12 cellular contexts compared by ENCODE assay signal in the genomic region with DNA sequence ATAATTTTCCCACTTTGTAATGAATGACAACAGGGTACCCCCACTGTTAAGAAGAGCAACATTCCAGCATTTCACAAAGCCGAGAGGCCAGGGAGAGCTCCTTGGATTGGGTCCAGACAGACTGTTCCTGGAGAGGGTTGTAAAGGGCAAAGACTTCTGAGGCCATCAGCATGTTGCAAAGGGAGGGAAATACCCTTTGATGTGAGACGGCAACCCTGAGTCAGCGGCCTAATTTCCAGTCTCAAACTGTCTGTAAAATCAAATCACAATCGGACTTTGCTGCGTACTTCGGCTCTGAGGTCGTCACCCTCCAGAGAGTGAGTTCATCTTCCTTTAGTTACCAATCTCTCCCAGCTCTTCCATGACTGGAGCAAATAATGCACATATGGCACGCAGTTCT.
DNase-seq lines count a peak whose midpoint lies in the region; ATAC-seq and TF ChIP-seq lines count a peak whose summit lies in the region.
"Had no signal": no experiment of that assay in that cellular context is flagged by ENCODE, and none has a peak within 500 bp of the region (broad histone marks: within the 10 kb centered on the region; RNA-seq: fewer than 3 reads in every experiment).

No MANE protein-coding gene starts in this region.

- H3K27me3 Mint-ChIP-seq in GM23338 (ENCODE audit: insufficient read depth, low read depth, poor library complexity) (peaks cover 1% of the 10 kb centered on the region), immature natural killer cell (ENCODE audit: low read depth in 3 of 3) (no peaks in the 10 kb centered on the region)

- H3K27me3 ChIP-seq in GM23338 (ENCODE audit: insufficient read depth) (no peaks in the 10 kb centered on the region), liver (ENCODE audit: control insufficient read depth in 4 of 4, insufficient read depth in 4 of 4, low read length in 3 of 4) (peaks cover 0 to 2% (median 0%) of the 10 kb centered on the region in 4 donors)

- H3K9ac ChIP-seq in liver (ENCODE audit: low read depth in 1 of 2, low read length in 2 of 2) = no peak overlapping the region

- no peaks in the 10 kb centered on the region for H3K9me3 ChIP-seq in liver (ENCODE audit: control insufficient read depth in 4 of 4, low read length in 3 of 4)

- no peak overlapping the region for H3K27ac ChIP-seq in GM23338 (ENCODE audit: low read depth)
- H3K27ac ChIP-seq in liver (ENCODE audit: low read depth in 1 of 2, low read length in 2 of 2) = no peak overlapping the region
- H3K27ac ChIP-seq: C4-2B had no signal

- no peak for TF ChIP-seq CTCF in GM23338 (conservative IDR thresholded peaks at IDR 0.05; ENCODE audit: low read depth in 2 of 2)
- TF ChIP-seq CTCF in cardiac fibroblast (IDR thresholded peaks at IDR 0.05; ENCODE audit: low read depth, low read length) = no peak
- TF ChIP-seq CTCF in liver (IDR thresholded peaks at IDR 0.05; ENCODE audit: low read depth, low read length, missing input control) = no peak

- peaks cover 11% of the 10 kb centered on the region; the same call in 2 of the 3 replicates for H3K4me1 Mint-ChIP-seq in GM23338
- H3K4me1 Mint-ChIP-seq in immature natural killer cell = no peaks in the 10 kb centered on the region

- no peaks in the 10 kb centered on the region for H3K79me2 ChIP-seq in GM23338 (replicated peaks; ENCODE audit: insufficient read depth)

- no peaks in the 10 kb centered on the region for H4K20me1 ChIP-seq in GM23338 (replicated peaks; ENCODE audit: insufficient read depth)

- WGBS in liver = 17% methylated on average over 8 of the region's 8 CpGs

- H3K36me3 Mint-ChIP-seq in GM23338 (ENCODE audit: low read depth) = no peaks in the 10 kb centered on the region; the same call in 2 of the 3 replicates
- H3K36me3 Mint-ChIP-seq in immature natural killer cell = no peaks in the 10 kb centered on the region

- H3K9me3 Mint-ChIP-seq in GM23338 (peaks cover 9% of the 10 kb centered on the region; the same call in 1 of the 3 replicates), immature natural killer cell (no peaks in the 10 kb centered on the region)
- H3K9me3 Mint-ChIP-seq: H9 had no signal

- no peak overlapping the region for H3K4me2 ChIP-seq in GM23338

- peak overlapping the region; percentile 76; the same call in 1 of the 2 replicates for H2AFZ ChIP-seq in GM23338

- no peak overlapping the region for H3K4me3 ChIP-seq in GM23338
- H3K4me3 ChIP-seq in cardiac fibroblast (replicated peaks in 1 of 2; ENCODE audit: low read depth in 2 of 2, low read length in 2 of 2) = no peak overlapping the region
- H3K4me3 ChIP-seq in liver (ENCODE audit: low read depth in 1 of 3, low read length in 3 of 3) = no peak overlapping the region

- peak; percentile 28 to 42 for TF ChIP-seq RAD21 in liver (IDR thresholded peaks at IDR 0.05)

- DNase-seq in A172 (ENCODE audit: low spot score) = peak; percentile 32
- peak; percentile 16 for DNase-seq in GM23338 (ENCODE audit: low spot score)
- DNase-seq in cardiac fibroblast (ENCODE audit: low read depth in 2 of 2) = peak; percentile 2 to 42
- no peak for DNase-seq in immature natural killer cell
- no peak for DNase-seq in NCI-H1092 treated with DMSO at 0.1 percent for 48 hours (lab: John Stamatoyannopoulos, UW)
- no peak for DNase-seq in midbrain (lab: John Stamatoyannopoulos, UW)
- DNase-seq: caudate nucleus; H9; stimulated activated CD8-positive, alpha-beta memory T cell treated with anti-CD3 and anti-CD28 coated beads, Interleukin-4, amount 100 ng/mL, for 48 hours had no signal

- H3K4me1 ChIP-seq in GM23338 (ENCODE audit: insufficient read depth) (0 out of 2 replicates have a peak, but pooled peaks cover 3% of the 10 kb centered on the region), liver (ENCODE audit: control insufficient read depth in 4 of 4, insufficient read depth in 4 of 4, low read length in 3 of 4) (peaks cover 0 to 36% (median 30%) of the 10 kb centered on the region in 4 donors)

- no peaks in the 10 kb centered on the region for H3K36me3 ChIP-seq in GM23338 (ENCODE audit: insufficient read depth)
- H3K36me3 ChIP-seq in liver (ENCODE audit: control insufficient read depth in 4 of 4, insufficient read depth in 3 of 4, low read depth in 1 of 4, low read length in 3 of 4) = no peaks in the 10 kb centered on the region

- no peaks in the 10 kb centered on the region for H3K9me2 ChIP-seq in GM23338 (ENCODE audit: insufficient read depth)

- no peak overlapping the region for H3K27ac Mint-ChIP-seq in GM23338
- no peak overlapping the region for H3K27ac Mint-ChIP-seq in immature natural killer cell
- H3K27ac Mint-ChIP-seq: H9 had no signal

- no peak overlapping the region for H3K4me3 Mint-ChIP-seq in GM23338
- H3K4me3 Mint-ChIP-seq in immature natural killer cell = no peak overlapping the region
- H3K4me3 Mint-ChIP-seq: H9 had no signal

- ATAC-seq in GM23338 (peak; percentile 69), HG02973 (IDR thresholded peaks at IDR 0.05; ENCODE audit: unreplicated experiment) (no peak)

- H3F3A ChIP-seq in GM23338 (replicated peaks; ENCODE audit: low read depth) = no peaks in the 10 kb centered on the region

TF ChIP-seq in GM23338, 12 proteins besides CTCF, POLR2A, EP300 and RAD21:
- no peak for TF ChIP-seq ZNF114 (CRISPR knock-in tag; IDR thresholded peaks at IDR 0.05)
TF ChIP-seq in GM23338: peak in this region for 0.

TF ChIP-seq in liver, 16 proteins besides CTCF, POLR2A, EP300 and RAD21:
- TF ChIP-seq, protein P1, sequence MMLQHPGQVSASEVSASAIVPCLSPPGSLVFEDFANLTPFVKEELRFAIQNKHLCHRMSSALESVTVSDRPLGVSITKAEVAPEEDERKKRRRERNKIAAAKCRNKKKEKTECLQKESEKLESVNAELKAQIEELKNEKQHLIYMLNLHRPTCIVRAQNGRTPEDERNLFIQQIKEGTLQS (IDR thresholded peaks at IDR 0.05) = peak; percentile 80
- TF ChIP-seq TAF1 (conservative IDR thresholded peaks at IDR 0.05) = no peak
- peak; percentile 91 to 97 for TF ChIP-seq HNF4A (conservative IDR thresholded peaks at IDR 0.05)
- TF ChIP-seq YY1 (IDR thresholded peaks at IDR 0.05) = no peak
- TF ChIP-seq FOXA1 (IDR thresholded peaks at IDR 0.05) = no peak
- TF ChIP-seq GABPA (IDR thresholded peaks at IDR 0.05 in 1 of 2, conservative IDR thresholded peaks at IDR 0.05 in 1 of 2) = no peak
- peak; percentile 74 for TF ChIP-seq SP1 (IDR thresholded peaks at IDR 0.05)
- TF ChIP-seq HNF4G (IDR thresholded peaks at IDR 0.05) = peak; percentile 79
- peak; percentile 94 to 96 for TF ChIP-seq RXRA (IDR thresholded peaks at IDR 0.05)
- TF ChIP-seq NR2F2 (IDR thresholded peaks at IDR 0.05) = peak; percentile 81
- TF ChIP-seq, protein P2, sequence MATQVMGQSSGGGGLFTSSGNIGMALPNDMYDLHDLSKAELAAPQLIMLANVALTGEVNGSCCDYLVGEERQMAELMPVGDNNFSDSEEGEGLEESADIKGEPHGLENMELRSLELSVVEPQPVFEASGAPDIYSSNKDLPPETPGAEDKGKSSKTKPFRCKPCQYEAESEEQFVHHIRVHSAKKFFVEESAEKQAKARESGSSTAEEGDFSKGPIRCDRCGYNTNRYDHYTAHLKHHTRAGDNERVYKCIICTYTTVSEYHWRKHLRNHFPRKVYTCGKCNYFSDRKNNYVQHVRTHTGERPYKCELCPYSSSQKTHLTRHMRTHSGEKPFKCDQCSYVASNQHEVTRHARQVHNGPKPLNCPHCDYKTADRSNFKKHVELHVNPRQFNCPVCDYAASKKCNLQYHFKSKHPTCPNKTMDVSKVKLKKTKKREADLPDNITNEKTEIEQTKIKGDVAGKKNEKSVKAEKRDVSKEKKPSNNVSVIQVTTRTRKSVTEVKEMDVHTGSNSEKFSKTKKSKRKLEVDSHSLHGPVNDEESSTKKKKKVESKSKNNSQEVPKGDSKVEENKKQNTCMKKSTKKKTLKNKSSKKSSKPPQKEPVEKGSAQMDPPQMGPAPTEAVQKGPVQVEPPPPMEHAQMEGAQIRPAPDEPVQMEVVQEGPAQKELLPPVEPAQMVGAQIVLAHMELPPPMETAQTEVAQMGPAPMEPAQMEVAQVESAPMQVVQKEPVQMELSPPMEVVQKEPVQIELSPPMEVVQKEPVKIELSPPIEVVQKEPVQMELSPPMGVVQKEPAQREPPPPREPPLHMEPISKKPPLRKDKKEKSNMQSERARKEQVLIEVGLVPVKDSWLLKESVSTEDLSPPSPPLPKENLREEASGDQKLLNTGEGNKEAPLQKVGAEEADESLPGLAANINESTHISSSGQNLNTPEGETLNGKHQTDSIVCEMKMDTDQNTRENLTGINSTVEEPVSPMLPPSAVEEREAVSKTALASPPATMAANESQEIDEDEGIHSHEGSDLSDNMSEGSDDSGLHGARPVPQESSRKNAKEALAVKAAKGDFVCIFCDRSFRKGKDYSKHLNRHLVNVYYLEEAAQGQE (IDR thresholded peaks at IDR 0.05) = peak; percentile 46
- TF ChIP-seq FOXA2 (IDR thresholded peaks at IDR 0.05) = peak; percentile 18
- TF ChIP-seq, protein P3, sequence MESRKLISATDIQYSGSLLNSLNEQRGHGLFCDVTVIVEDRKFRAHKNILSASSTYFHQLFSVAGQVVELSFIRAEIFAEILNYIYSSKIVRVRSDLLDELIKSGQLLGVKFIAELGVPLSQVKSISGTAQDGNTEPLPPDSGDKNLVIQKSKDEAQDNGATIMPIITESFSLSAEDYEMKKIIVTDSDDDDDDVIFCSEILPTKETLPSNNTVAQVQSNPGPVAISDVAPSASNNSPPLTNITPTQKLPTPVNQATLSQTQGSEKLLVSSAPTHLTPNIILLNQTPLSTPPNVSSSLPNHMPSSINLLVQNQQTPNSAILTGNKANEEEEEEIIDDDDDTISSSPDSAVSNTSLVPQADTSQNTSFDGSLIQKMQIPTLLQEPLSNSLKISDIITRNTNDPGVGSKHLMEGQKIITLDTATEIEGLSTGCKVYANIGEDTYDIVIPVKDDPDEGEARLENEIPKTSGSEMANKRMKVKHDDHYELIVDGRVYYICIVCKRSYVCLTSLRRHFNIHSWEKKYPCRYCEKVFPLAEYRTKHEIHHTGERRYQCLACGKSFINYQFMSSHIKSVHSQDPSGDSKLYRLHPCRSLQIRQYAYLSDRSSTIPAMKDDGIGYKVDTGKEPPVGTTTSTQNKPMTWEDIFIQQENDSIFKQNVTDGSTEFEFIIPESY (IDR thresholded peaks at IDR 0.05) = peak; percentile 36
- peak; percentile 87 to 94 for TF ChIP-seq JUND (IDR thresholded peaks at IDR 0.05)
- TF ChIP-seq EGR1 (IDR thresholded peaks at IDR 0.05; ENCODE audit: low read depth in 2 of 2) = no peak
- TF ChIP-seq, protein P4, sequence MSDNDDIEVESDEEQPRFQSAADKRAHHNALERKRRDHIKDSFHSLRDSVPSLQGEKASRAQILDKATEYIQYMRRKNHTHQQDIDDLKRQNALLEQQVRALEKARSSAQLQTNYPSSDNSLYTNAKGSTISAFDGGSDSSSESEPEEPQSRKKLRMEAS (IDR thresholded peaks at IDR 0.05) = peak; percentile 35
TF ChIP-seq in liver: peak in this region for 11.

Comparison
In these comparisons a context has a peak if more than half of its experiments do, and no peak if none do; other contexts are left out.
1. DNase-seq: peak in A172 (single experiment), GM23338 (single experiment) and cardiac fibroblast (2 of 2); none in immature natural killer cell (0 of 3), NCI-H1092 treated with DMSO at 0.1 percent for 48 hours (single experiment) and midbrain (single experiment).